In the genomic region with DNA sequence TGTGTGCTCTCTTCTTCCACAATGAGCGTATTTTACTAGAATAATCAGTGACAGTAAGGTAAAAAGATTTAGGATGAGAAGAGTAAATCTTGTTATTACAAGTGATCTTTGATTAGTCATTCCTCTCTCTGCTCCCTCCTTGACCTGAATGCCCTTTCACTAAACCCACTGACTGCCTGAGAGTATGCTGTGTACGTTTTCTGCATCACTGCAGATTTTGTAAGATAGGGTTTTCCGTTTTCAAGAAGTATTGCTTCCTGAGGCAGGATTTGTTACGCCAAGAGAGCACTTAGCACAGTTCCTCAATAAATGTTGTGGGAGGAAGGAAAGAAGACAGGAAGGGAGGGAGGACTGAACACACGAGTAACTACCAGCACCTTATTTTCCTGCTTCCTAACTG, we compare ENCODE assay signal across 9 cellular contexts.
DNase-seq lines count a peak whose midpoint lies in the region; ATAC-seq lines count a peak whose summit lies in the region.
"Had no signal": no experiment of that assay in that cellular context is flagged by ENCODE, and none has a peak within 500 bp of the region (broad histone marks: within the 10 kb centered on the region; RNA-seq: fewer than 3 reads in every experiment).

No MANE protein-coding gene starts in this region.

- peak; percentile 84 for DNase-seq in GF-D8 (lab: John Stamatoyannopoulos, UW)
- DNase-seq in central memory CD8-positive, alpha-beta T cell (ENCODE audit: low spot score in 2 of 2) = no peak
- no peak for DNase-seq in NCI-H2107 (lab: John Stamatoyannopoulos, UW)
- DNase-seq in hippocampal formation (lab: John Stamatoyannopoulos, UW) = no peak
- DNase-seq: activated CD4-positive, alpha-beta T cell treated with anti-CD3 and anti-CD28 coated beads, Interleukin-2, amount 50 U/mL, for 48 hours had no signal

- peak overlapping the region; percentile 56 for H3K27ac Mint-ChIP-seq in central memory CD8-positive, alpha-beta T cell (ENCODE audit: low read depth)

- ATAC-seq in GM19452 (IDR thresholded peaks at IDR 0.05; ENCODE audit: unreplicated experiment) = peak; percentile 89
- peak; percentile 66 for ATAC-seq in HG03520 (IDR thresholded peaks at IDR 0.05; ENCODE audit: unreplicated experiment)
- no peak for ATAC-seq in central memory CD8-positive, alpha-beta T cell (replicated peaks; ENCODE audit: extremely low read depth, poor library complexity, severe bottlenecking)
- ATAC-seq in HG03039 (IDR thresholded peaks at IDR 0.05; ENCODE audit: unreplicated experiment) = no peak
- ATAC-seq in GM19324 (IDR thresholded peaks at IDR 0.05; ENCODE audit: low FRiP score, unreplicated experiment) = no peak

- H3K4me1 Mint-ChIP-seq in central memory CD8-positive, alpha-beta T cell = peaks cover 6% of the 10 kb centered on the region

- no peaks in the 10 kb centered on the region for H3K36me3 Mint-ChIP-seq in central memory CD8-positive, alpha-beta T cell (ENCODE audit: insufficient read depth)

- H3K4me3 Mint-ChIP-seq in central memory CD8-positive, alpha-beta T cell = no peak overlapping the region

- no peaks in the 10 kb centered on the region for H3K9me3 Mint-ChIP-seq in central memory CD8-positive, alpha-beta T cell

- no peaks in the 10 kb centered on the region for H3K27me3 Mint-ChIP-seq in central memory CD8-positive, alpha-beta T cell

Comparison
In these comparisons a context has a peak if more than half of its experiments do, and no peak if none do; other contexts are left out.
1. ATAC-seq: peak in GM19452 (single experiment) and HG03520 (single experiment); none in central memory CD8-positive, alpha-beta T cell (single experiment), HG03039 (single experiment) and GM19324 (single experiment).